Comparison of ENCODE assay signal across 9 cellular contexts in genomic region chr1:46489169-46489637, GRCh38. TPM values are rescaled to one million over a fixed set of nuclear protein-coding genes. Genes with fewer than 3 reads are reported as not detected.
A peak's percentile ranks its signal among the peaks of the same experiment; 100 is the strongest.
DNase-seq lines count a peak whose midpoint lies in the region; ATAC-seq, FAIRE-seq and TF ChIP-seq lines count a peak whose summit lies in the region.
"Had no signal": no experiment of that assay in that cellular context is flagged by ENCODE, and none has a peak within 500 bp of the region (broad histone marks: within the 10 kb centered on the region; RNA-seq: fewer than 3 reads in every experiment).

No MANE protein-coding gene starts in this region.

- H3K9me1 ChIP-seq in keratinocyte (ENCODE audit: control insufficient read depth, extremely low read depth, insufficient read depth, low read length): no peaks in the 10 kb centered on the region

- no peak overlapping the region for H3K27ac ChIP-seq in keratinocyte (ENCODE audit: control insufficient read depth, insufficient read depth, low read length)

- peaks cover 90% of the 10 kb centered on the region for H3K27me3 ChIP-seq in keratinocyte (ENCODE audit: control insufficient read depth, extremely low read depth, insufficient read depth, low read length)

- DNase-seq in LNCaP clone FGC (ENCODE audit: low read depth): no peak
- DNase-seq in activated T-cell treated with anti-CD3 and anti-CD28 coated beads, Interleukin-2, amount 50 U/mL, for 24 hours: peak; percentile 60
- DNase-seq in keratinocyte (ENCODE audit: low read depth, low spot score): no peak
- DNase-seq in stimulated activated effector memory CD8-positive, alpha-beta T cell treated with anti-CD3 and anti-CD28 coated beads, Interleukin-12 subunit alpha, Interleukin-12 subunit beta, amount 100 ng/mL, for 72 hours (ENCODE audit: low spot score in 2 of 2): peak; percentile 21 to 66
- DNase-seq in ACHN: no peak
- DNase-seq in AML-193 (lab: John Stamatoyannopoulos, UW): no peak

- no peaks in the 10 kb centered on the region for H3K79me2 ChIP-seq in keratinocyte (ENCODE audit: control insufficient read depth, insufficient read depth, low read length)

- ATAC-seq in stimulated activated effector memory CD8-positive, alpha-beta T cell treated with anti-CD3 and anti-CD28 coated beads, Interleukin-12 subunit alpha, Interleukin-12 subunit beta, amount 100 ng/mL, for 72 hours: peak; percentile 48
- no peak for ATAC-seq in GM19463 (IDR thresholded peaks at IDR 0.05; ENCODE audit: unreplicated experiment)
- no peak for ATAC-seq in HG03025 (IDR thresholded peaks at IDR 0.05; ENCODE audit: low FRiP score, unreplicated experiment)

- peaks cover 8% of the 10 kb centered on the region for H3K4me1 ChIP-seq in keratinocyte (ENCODE audit: control insufficient read depth, extremely low read depth, insufficient read depth, low read length)

- TF ChIP-seq CTCF in LNCaP clone FGC (IDR thresholded peaks at IDR 0.05; ENCODE audit: control insufficient read depth, extremely low read depth, insufficient read depth) (no peak), keratinocyte (optimal IDR thresholded peaks at IDR 0.05 in 1 of 3, IDR thresholded peaks at IDR 0.05 in 1 of 3, conservative IDR thresholded peaks at IDR 0.05 in 1 of 3; ENCODE audit: extremely low read depth in 1 of 3, insufficient read depth in 2 of 3, low read length in 3 of 3) (no peak)

- H3K9me3 ChIP-seq in keratinocyte (ENCODE audit: control insufficient read depth, low read depth, low read length): no peaks in the 10 kb centered on the region

- no peak for FAIRE-seq in keratinocyte (lab: Jason Lieb, UNC)
- FAIRE-seq: endometrium had no signal

- in situ Hi-C loops in ACHN (cut with HindIII; ENCODE audit: low pct_ligation_motif_present, low pct_unique_long_range_greater_than_20kb, low sequenced_read_pairs): no loop called here

- no peak overlapping the region for H2AFZ ChIP-seq in keratinocyte (ENCODE audit: control insufficient read depth, low read length)

- H3K9me3 Mint-ChIP-seq in activated T-cell treated with anti-CD3 and anti-CD28 coated beads, Interleukin-2, amount 50 U/mL, for 24 hours: no peaks in the 10 kb centered on the region
- no peaks in the 10 kb centered on the region for H3K9me3 Mint-ChIP-seq in stimulated activated effector memory CD8-positive, alpha-beta T cell treated with anti-CD3 and anti-CD28 coated beads, Interleukin-12 subunit alpha, Interleukin-12 subunit beta, amount 100 ng/mL, for 72 hours

- peak overlapping the region; percentile 77 for H3K4me2 ChIP-seq in keratinocyte (ENCODE audit: control insufficient read depth, extremely low read depth, insufficient read depth, low read depth, low read length)

- H3K36me3 Mint-ChIP-seq in activated T-cell treated with anti-CD3 and anti-CD28 coated beads, Interleukin-2, amount 50 U/mL, for 24 hours (ENCODE audit: low read depth): no peaks in the 10 kb centered on the region
- peaks cover 6% of the 10 kb centered on the region for H3K36me3 Mint-ChIP-seq in stimulated activated effector memory CD8-positive, alpha-beta T cell treated with anti-CD3 and anti-CD28 coated beads, Interleukin-12 subunit alpha, Interleukin-12 subunit beta, amount 100 ng/mL, for 72 hours

- H3K4me1 Mint-ChIP-seq in activated T-cell treated with anti-CD3 and anti-CD28 coated beads, Interleukin-2, amount 50 U/mL, for 24 hours (ENCODE audit: low read depth): peaks cover 31% of the 10 kb centered on the region
- peaks cover 51% of the 10 kb centered on the region for H3K4me1 Mint-ChIP-seq in stimulated activated effector memory CD8-positive, alpha-beta T cell treated with anti-CD3 and anti-CD28 coated beads, Interleukin-12 subunit alpha, Interleukin-12 subunit beta, amount 100 ng/mL, for 72 hours

- no peak overlapping the region for H3K27ac Mint-ChIP-seq in activated T-cell treated with anti-CD3 and anti-CD28 coated beads, Interleukin-2, amount 50 U/mL, for 24 hours
- H3K27ac Mint-ChIP-seq in stimulated activated effector memory CD8-positive, alpha-beta T cell treated with anti-CD3 and anti-CD28 coated beads, Interleukin-12 subunit alpha, Interleukin-12 subunit beta, amount 100 ng/mL, for 72 hours: peak overlapping the region; percentile 54

- peaks cover 96% of the 10 kb centered on the region for H3K27me3 Mint-ChIP-seq in activated T-cell treated with anti-CD3 and anti-CD28 coated beads, Interleukin-2, amount 50 U/mL, for 24 hours

- H4K20me1 ChIP-seq in keratinocyte (ENCODE audit: control insufficient read depth, extremely low read depth, insufficient read depth, low read length): peaks cover 10% of the 10 kb centered on the region

- H3K4me3 ChIP-seq in LNCaP clone FGC (ENCODE audit: low read depth, low read length) (peak overlapping the region; percentile 67), keratinocyte (ENCODE audit: control insufficient read depth in 2 of 3, extremely low read depth in 1 of 3, insufficient read depth in 2 of 3, low read depth in 1 of 3, low read length in 3 of 3) (peak overlapping the region; percentile 14 to 54 (median 16))

- dilution Hi-C loops in keratinocyte (cut with MboI; ENCODE audit: extremely low pct_ligation_motif_present, low sequenced_read_pairs): no loop called here

- no peaks in the 10 kb centered on the region for H3K36me3 ChIP-seq in keratinocyte (ENCODE audit: control insufficient read depth in 2 of 2, extremely low read depth in 1 of 2, insufficient read depth in 2 of 2, low read length in 2 of 2)

- H3K9ac ChIP-seq in keratinocyte (ENCODE audit: control insufficient read depth, extremely low read depth, insufficient read depth, low read length): no peak overlapping the region

- peak overlapping the region; percentile 65 for H3K4me3 Mint-ChIP-seq in activated T-cell treated with anti-CD3 and anti-CD28 coated beads, Interleukin-2, amount 50 U/mL, for 24 hours
- H3K4me3 Mint-ChIP-seq in stimulated activated effector memory CD8-positive, alpha-beta T cell treated with anti-CD3 and anti-CD28 coated beads, Interleukin-12 subunit alpha, Interleukin-12 subunit beta, amount 100 ng/mL, for 72 hours: peak overlapping the region; percentile 80

RNA-seq across cellular contexts. Expression of gene DMBX1, which starts 0.4 kb away (rescaled TPM):
- not detected in 3 replicates for polyA plus RNA-seq in keratinocyte
- polyA plus RNA-seq in keratinocyte (2011; ENCODE audit: low read depth): not detected
- polyA plus RNA-seq in keratinocyte (2011; cell fraction: cytosol; rRNA removed): not detected in 2 replicates
- not detected in 2 replicates for polyA plus RNA-seq in keratinocyte (2011; cell fraction: nucleus; rRNA removed)
- 0.06 TPM in 1 of 2 replicates, not detected in the other for polyA plus RNA-seq in keratinocyte (2012; ENCODE audit: low replicate concordance)
- polyA minus RNA-seq in keratinocyte: not detected in 3 replicates
- polyA minus RNA-seq in keratinocyte (2011; cell fraction: cytosol; rRNA and poly(A)+ RNA removed): not detected
- not detected in 2 replicates for polyA minus RNA-seq in keratinocyte (2011; cell fraction: nucleus; rRNA and poly(A)+ RNA removed)

Comparison
In these comparisons a context has a peak if more than half of its experiments do, and no peak if none do; other contexts are left out.
1. DNase-seq: peak in activated T-cell treated with anti-CD3 and anti-CD28 coated beads, Interleukin-2, amount 50 U/mL, for 24 hours (single experiment) and stimulated activated effector memory CD8-positive, alpha-beta T cell treated with anti-CD3 and anti-CD28 coated beads, Interleukin-12 subunit alpha, Interleukin-12 subunit beta, amount 100 ng/mL, for 72 hours (2 of 2); none in LNCaP clone FGC (single experiment), keratinocyte (single experiment), ACHN (single experiment) and AML-193 (0 of 2).